ENCODE assay signal across 1 cellular context in genomic region chr14:81303258-81303935, GRCh38.
TF ChIP-seq lines count a peak whose summit lies in the region.

No MANE protein-coding gene starts in this region.

TF ChIP-seq in HepG2, 621 proteins besides CTCF, POLR2A, EP300 and RAD21 (continued from another document):
- TF ChIP-seq E2F1 (CRISPR knock-in tag; IDR thresholded peaks at IDR 0.05) (no peak), ZNF703 (CRISPR knock-in tag; IDR thresholded peaks at IDR 0.05; ENCODE audit: borderline replicate concordance) (no peak), CENPX (CRISPR knock-in tag; IDR thresholded peaks at IDR 0.05) (no peak)
